8 cellular contexts compared by ENCODE assay signal in genomic region chr17:29291163-29291752, GRCh38. TPM values are rescaled to one million over a fixed set of nuclear protein-coding genes. Genes with fewer than 3 reads are reported as not detected.
A peak's percentile ranks its signal among the peaks of the same experiment; 100 is the strongest.
DNase-seq lines count a peak whose midpoint lies in the region; ATAC-seq and TF ChIP-seq lines count a peak whose summit lies in the region.

No MANE protein-coding gene starts in this region.

- H3K27ac ChIP-seq in CD8-positive, alpha-beta memory T cell (ENCODE audit: low read depth, low read length): peak overlapping the region; percentile 68
- H3K27ac ChIP-seq in GM23338 (ENCODE audit: low read depth) (no peak overlapping the region), psoas muscle (peak overlapping the region; percentile 99)

- H3K79me2 ChIP-seq in GM23338 (replicated peaks; ENCODE audit: insufficient read depth): peaks cover 80% of the 10 kb centered on the region

- H3K4me3 ChIP-seq in CD8-positive, alpha-beta memory T cell (ENCODE audit: low read length): peak overlapping the region; percentile 69
- H3K4me3 ChIP-seq in GM23338 (peak overlapping the region; percentile 97), psoas muscle (peak overlapping the region; percentile 98)

- no peaks in the 10 kb centered on the region for H3K27me3 ChIP-seq in CD8-positive, alpha-beta memory T cell (ENCODE audit: insufficient read depth, low read length, poor library complexity, severe bottlenecking)
- H3K27me3 ChIP-seq in GM23338 (ENCODE audit: insufficient read depth) (no peaks in the 10 kb centered on the region), psoas muscle (ENCODE audit: insufficient read depth in 3 of 3, low read length in 2 of 3) (no peaks in the 10 kb centered on the region)

- H4K20me1 ChIP-seq in GM23338 (replicated peaks; ENCODE audit: insufficient read depth): peaks cover 51% of the 10 kb centered on the region

- CTCF ChIA-PET in CD8-positive, alpha-beta memory T cell (lab: Charles Lee): interaction anchor here (0.7 to 2.2 kb wide), 17 partner anchors 10 to 167 kb away, joined by 3 to 9 read pairs (median 5); no protein-coding TSS in a partner anchor

- H3K4me1 Mint-ChIP-seq in CD8-positive, alpha-beta memory T cell: peaks cover 67 to 78% (median 70%) of the 10 kb centered on the region in 3 donors
- H3K4me1 Mint-ChIP-seq in GM23338: peaks cover 38% of the 10 kb centered on the region
- H3K4me1 Mint-ChIP-seq in activated T-helper 17 cell treated with anti-CD3 and anti-CD28 coated beads, Interleukin-2, amount 50 U/mL, for 72 hours: peaks cover 34% of the 10 kb centered on the region

- POLR2A ChIA-PET in CD8-positive, alpha-beta memory T cell (lab: Charles Lee): interaction anchor here (1.0 to 1.5 kb wide), 3 partner anchors 10 to 158 kb away, joined by 3 to 5 read pairs (median 4); no protein-coding TSS in a partner anchor

- intact Hi-C loops in psoas muscle (cut with DNase I): loop anchor here in 1 of 2 donors (2.0 kb wide), 2 partner anchors 70 to 142 kb away; no protein-coding TSS in a partner anchor

- H3K27me3 Mint-ChIP-seq in CD8-positive, alpha-beta memory T cell: peaks cover 0 to 4% of the 10 kb centered on the region in 2 donors
- peaks cover 10% of the 10 kb centered on the region for H3K27me3 Mint-ChIP-seq in GM23338 (ENCODE audit: insufficient read depth, low read depth, poor library complexity)
- H3K27me3 Mint-ChIP-seq in activated T-helper 17 cell treated with anti-CD3 and anti-CD28 coated beads, Interleukin-2, amount 50 U/mL, for 72 hours: no peaks in the 10 kb centered on the region

- TF ChIP-seq CTCF in GM23338 (conservative IDR thresholded peaks at IDR 0.05; ENCODE audit: low read depth in 2 of 2): peak; percentile 58 to 70
- peak; percentile 73 for TF ChIP-seq CTCF in psoas muscle (IDR thresholded peaks at IDR 0.05)

- no peak for ATAC-seq in GM23338
- ATAC-seq in activated T-helper 17 cell treated with anti-CD3 and anti-CD28 coated beads, Interleukin-2, amount 50 U/mL, for 72 hours (replicated peaks): no peak
- ATAC-seq in psoas muscle: peak in 2 of 4 donors; percentile 11 to 36
- ATAC-seq in GM21717 (IDR thresholded peaks at IDR 0.05; ENCODE audit: unreplicated experiment): no peak

- H3K4me1 ChIP-seq in CD8-positive, alpha-beta memory T cell (ENCODE audit: insufficient read depth, low read length): peaks cover 59% of the 10 kb centered on the region
- H3K4me1 ChIP-seq in GM23338 (ENCODE audit: insufficient read depth) (peaks cover 32% of the 10 kb centered on the region), psoas muscle (peaks cover 41% of the 10 kb centered on the region)

- 14 to 18% (median 15%) methylated on average over 5 of the region's 5 CpGs for WGBS in psoas muscle, 3 donors

- H3K9me3 Mint-ChIP-seq in CD8-positive, alpha-beta memory T cell: peaks cover 0 to 2% (median 0%) of the 10 kb centered on the region in 5 donors
- H3K9me3 Mint-ChIP-seq in GM23338: peaks cover 3% of the 10 kb centered on the region
- H3K9me3 Mint-ChIP-seq in activated T-helper 17 cell treated with anti-CD3 and anti-CD28 coated beads, Interleukin-2, amount 50 U/mL, for 72 hours: no peaks in the 10 kb centered on the region

- peak overlapping the region; percentile 68 to 95 (median 90) for H3K27ac Mint-ChIP-seq in CD8-positive, alpha-beta memory T cell
- no peak overlapping the region for H3K27ac Mint-ChIP-seq in GM23338
- H3K27ac Mint-ChIP-seq in activated T-helper 17 cell treated with anti-CD3 and anti-CD28 coated beads, Interleukin-2, amount 50 U/mL, for 72 hours: peak overlapping the region; percentile 93

- peak overlapping the region; percentile 85 to 96 (median 90) for H3K4me3 Mint-ChIP-seq in CD8-positive, alpha-beta memory T cell
- peak overlapping the region; percentile 95 for H3K4me3 Mint-ChIP-seq in GM23338
- peak overlapping the region; percentile 99 for H3K4me3 Mint-ChIP-seq in activated T-helper 17 cell treated with anti-CD3 and anti-CD28 coated beads, Interleukin-2, amount 50 U/mL, for 72 hours

- DNase-seq in CD8-positive, alpha-beta memory T cell: peak in 2 of 5 donors; percentile 57 to 66
- DNase-seq in GM23338 (ENCODE audit: low spot score) (peak; percentile 74), NCI-H510A (lab: John Stamatoyannopoulos, UW) (peak; percentile 38), globus pallidus (ENCODE audit: low spot score) (peak; percentile 77), psoas muscle (no peak), islet precursor cell (no peak)

- peaks cover 10% of the 10 kb centered on the region; the same call in 1 of the 2 replicates for H3F3A ChIP-seq in GM23338 (replicated peaks; ENCODE audit: low read depth)

- no peak overlapping the region for H2AFZ ChIP-seq in GM23338

- no peaks in the 10 kb centered on the region for H3K9me2 ChIP-seq in GM23338 (ENCODE audit: insufficient read depth)

- H3K9me3 ChIP-seq in CD8-positive, alpha-beta memory T cell (ENCODE audit: low read length): no peaks in the 10 kb centered on the region
- no peaks in the 10 kb centered on the region for H3K9me3 ChIP-seq in psoas muscle

- H3K36me3 ChIP-seq in CD8-positive, alpha-beta memory T cell (ENCODE audit: insufficient read depth, low read length): peaks cover 17% of the 10 kb centered on the region
- peaks cover 24% of the 10 kb centered on the region for H3K36me3 ChIP-seq in GM23338 (ENCODE audit: insufficient read depth)
- H3K36me3 ChIP-seq in psoas muscle (ENCODE audit: insufficient read depth in 1 of 2, low read depth in 1 of 2): peaks cover 4 to 28% of the 10 kb centered on the region in 2 donors

- peaks cover 8 to 58% (median 15%) of the 10 kb centered on the region in 3 donors for H3K36me3 Mint-ChIP-seq in CD8-positive, alpha-beta memory T cell
- H3K36me3 Mint-ChIP-seq in GM23338 (ENCODE audit: low read depth): peaks cover 66% of the 10 kb centered on the region
- H3K36me3 Mint-ChIP-seq in activated T-helper 17 cell treated with anti-CD3 and anti-CD28 coated beads, Interleukin-2, amount 50 U/mL, for 72 hours (ENCODE audit: low read depth): peaks cover 73% of the 10 kb centered on the region

- H3K4me2 ChIP-seq in GM23338: peak overlapping the region; percentile 87

TF ChIP-seq in GM23338, 12 proteins besides CTCF, POLR2A, EP300 and RAD21 (continues in another document):
- TF ChIP-seq POLR2AphosphoS5 (IDR thresholded peaks at IDR 0.05; ENCODE audit: low read depth) (no peak), STAT1 (IDR thresholded peaks at IDR 0.05; ENCODE audit: unreplicated experiment) (no peak), CREB1 (CRISPR knock-in tag; IDR thresholded peaks at IDR 0.05; ENCODE audit: low read depth) (no peak), NANOG (IDR thresholded peaks at IDR 0.05; ENCODE audit: borderline replicate concordance) (no peak), EZH2phosphoT487 (IDR thresholded peaks at IDR 0.05; ENCODE audit: unreplicated experiment) (no peak), ZNF114 (CRISPR knock-in tag; IDR thresholded peaks at IDR 0.05) (no peak)
- TF ChIP-seq, protein P1, sequence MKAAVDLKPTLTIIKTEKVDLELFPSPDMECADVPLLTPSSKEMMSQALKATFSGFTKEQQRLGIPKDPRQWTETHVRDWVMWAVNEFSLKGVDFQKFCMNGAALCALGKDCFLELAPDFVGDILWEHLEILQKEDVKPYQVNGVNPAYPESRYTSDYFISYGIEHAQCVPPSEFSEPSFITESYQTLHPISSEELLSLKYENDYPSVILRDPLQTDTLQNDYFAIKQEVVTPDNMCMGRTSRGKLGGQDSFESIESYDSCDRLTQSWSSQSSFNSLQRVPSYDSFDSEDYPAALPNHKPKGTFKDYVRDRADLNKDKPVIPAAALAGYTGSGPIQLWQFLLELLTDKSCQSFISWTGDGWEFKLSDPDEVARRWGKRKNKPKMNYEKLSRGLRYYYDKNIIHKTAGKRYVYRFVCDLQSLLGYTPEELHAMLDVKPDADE (IDR thresholded peaks at IDR 0.05): no peak

RNA-seq across cellular contexts. Expression of gene NUFIP2, which starts 2.7 kb away (rescaled TPM):
- total RNA-seq in CD8-positive, alpha-beta memory T cell: 10 to 100 TPM; 71.4 to 73.5 TPM
- polyA plus RNA-seq in CD8-positive, alpha-beta memory T cell: 14.7 TPM
- 86.2 and 88.5 TPM in 2 replicates for total RNA-seq in GM23338 (2014; rRNA removed; shearing (Covaris generic))
- polyA plus RNA-seq in GM23338 (2016; fragmentation: Nextera tagmentation; extraction: Ambion mirVana) (20.4 and 22.2 TPM in 2 replicates), psoas muscle (10 to 100 TPM in 2 of 3 donors, 1 to 10 TPM in 1; 7.3 to 16.5 (median 15.7) TPM)
- 10 to 100 TPM; 61.6 to 65.1 TPM for total RNA-seq in activated T-helper 17 cell treated with anti-CD3 and anti-CD28 coated beads, Interleukin-2, amount 50 U/mL, for 72 hours
- 10 to 100 TPM; 31.1 to 50.0 (median 45.4) TPM for total RNA-seq in psoas muscle

RNA-seq across cellular contexts. Expression of gene CRYBA1, which starts 44.6 kb away (rescaled TPM):
- total RNA-seq in CD8-positive, alpha-beta memory T cell: not detected
- not detected for polyA plus RNA-seq in CD8-positive, alpha-beta memory T cell
- not detected in 2 replicates for total RNA-seq in GM23338 (2014; rRNA removed; shearing (Covaris generic))
- polyA plus RNA-seq in GM23338 (2016; fragmentation: Nextera tagmentation; extraction: Ambion mirVana) (not detected in 2 replicates), psoas muscle (not detected)
- total RNA-seq in activated T-helper 17 cell treated with anti-CD3 and anti-CD28 coated beads, Interleukin-2, amount 50 U/mL, for 72 hours: not detected
- not detected for total RNA-seq in psoas muscle

Comparison
In these comparisons a context has a peak if more than half of its experiments do, and no peak if none do; other contexts are left out.
1. DNase-seq: peak in GM23338 (single experiment), NCI-H510A (single experiment) and globus pallidus (single experiment); none in psoas muscle (0 of 2) and islet precursor cell (single experiment).
2. Peak in every context shown above with its lines, with median percentiles within 50 percentile points of each other: H3K4me3 ChIP-seq and H3K4me3 Mint-ChIP-seq.